In the genomic region with DNA sequence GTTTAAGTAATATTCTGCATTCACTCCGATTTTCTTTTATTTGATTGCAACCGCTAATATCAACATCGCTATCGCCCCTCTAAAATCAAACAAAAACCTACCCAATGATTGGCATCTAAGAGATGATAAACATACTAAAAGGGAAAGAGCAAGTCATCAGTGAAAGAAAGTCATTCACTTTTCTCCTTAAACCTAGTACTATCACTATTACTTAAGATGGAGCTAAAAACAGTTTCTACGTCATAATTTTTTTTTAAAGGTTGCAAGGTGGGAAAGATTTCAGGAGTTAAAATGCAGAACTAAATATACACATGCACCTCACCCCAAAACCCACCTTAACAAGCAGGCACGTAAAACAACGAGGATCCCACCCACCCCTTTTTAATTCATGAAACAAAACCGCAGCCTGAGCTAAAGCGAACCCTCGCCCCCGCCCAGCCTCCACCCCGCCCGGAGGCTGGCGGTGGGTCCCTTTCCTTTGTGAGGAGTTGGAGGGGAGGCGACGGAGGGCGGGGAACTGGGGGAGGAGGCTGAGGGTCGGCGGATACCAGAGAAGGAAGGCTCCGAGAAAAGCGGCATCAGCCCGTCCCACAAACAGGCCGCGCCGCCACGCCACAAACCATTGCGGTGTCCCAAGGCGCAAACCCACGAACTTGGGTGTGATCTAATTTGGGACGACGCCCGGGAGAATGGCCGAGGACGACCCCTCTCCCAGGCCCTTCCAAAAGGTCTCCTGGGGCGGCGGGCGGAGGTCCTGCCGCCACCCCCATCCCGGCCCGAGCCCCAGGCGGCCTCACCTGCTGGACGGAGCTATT, we compare ENCODE assay signal across 8 cellular contexts. TPM values are rescaled to one million over a fixed set of nuclear protein-coding genes. Genes with fewer than 3 reads are reported as not detected.
DNase-seq lines count a peak whose midpoint lies in the region; ATAC-seq and TF ChIP-seq lines count a peak whose summit lies in the region.

No MANE protein-coding gene starts in this region.

- no peak for TF ChIP-seq CTCF in epithelial cell of esophagus (IDR thresholded peaks at IDR 0.05; ENCODE audit: insufficient read depth, low read depth, low read length, missing control alignments)

- no peak for TF ChIP-seq POLR2A in GM18505 (IDR thresholded peaks at IDR 0.05; ENCODE audit: borderline replicate concordance, extremely low read depth, insufficient read depth, insufficient read length)

- peak overlapping the region; percentile 98 for H3K4me3 ChIP-seq in epithelial cell of esophagus (ENCODE audit: low read length)

- DNase-seq in NCI-H146 treated with DMSO at 0.1 percent for 48 hours (lab: John Stamatoyannopoulos, UW; ENCODE audit: unreplicated experiment) (peak; percentile 40), epithelial cell of esophagus (ENCODE audit: low read depth) (peak; percentile 18), myocyte (ENCODE audit: low read depth) (peak; percentile 73), globus pallidus (ENCODE audit: low spot score) (no peak)
- peak; percentile 44 to 63 (median 60) for DNase-seq in activated CD8-positive, alpha-beta memory T cell treated with anti-CD3 and anti-CD28 coated beads for 48 hours (ENCODE audit: low read depth in 2 of 3, low spot score in 2 of 3)
- DNase-seq in stimulated activated CD8-positive, alpha-beta memory T cell treated with anti-CD3 and anti-CD28 coated beads, Interleukin-7, amount 100 ng/mL, for 48 hours (ENCODE audit: extremely low read depth in 1 of 2, low read depth in 1 of 2): peak; percentile 69 to 72

- ATAC-seq in GM18505 (IDR thresholded peaks at IDR 0.05; ENCODE audit: unreplicated experiment) (peak; percentile 16), HG02642 (IDR thresholded peaks at IDR 0.05; ENCODE audit: poor library complexity, unreplicated experiment) (peak; percentile 22)

RNA-seq across cellular contexts. Expression of a gene that starts 0.8 kb away (rescaled TPM):
- 76.1 and 84.2 TPM in 2 replicates for total RNA-seq in myocyte
- 43.3 TPM for polyA plus RNA-seq in myocyte (2012)
